ENCODE assay signal across 7 cellular contexts in the genomic region with DNA sequence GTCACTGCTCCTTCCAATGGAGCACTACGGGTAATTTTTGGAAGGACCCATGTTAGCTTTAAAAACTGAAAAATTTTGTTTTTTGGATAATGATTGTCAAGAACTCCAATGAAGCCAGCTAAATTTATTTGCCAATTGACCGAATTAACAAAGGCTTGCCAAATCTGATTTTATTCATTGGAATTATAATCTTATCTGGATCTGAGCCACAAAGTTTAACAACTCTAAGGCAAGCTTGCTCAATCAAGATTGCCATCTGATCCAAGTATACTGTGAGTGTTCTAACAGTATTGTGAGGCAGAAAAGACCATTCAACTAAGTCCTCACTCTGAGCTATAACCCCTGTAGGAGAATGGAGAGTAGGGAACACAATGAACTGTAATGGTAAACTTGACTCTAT. TPM values are rescaled to one million over a fixed set of nuclear protein-coding genes. Genes with fewer than 3 reads are reported as not detected.
"Had no signal": no experiment of that assay in that cellular context is flagged by ENCODE, and none has a peak within 500 bp of the region (broad histone marks: within the 10 kb centered on the region; RNA-seq: fewer than 3 reads in every experiment).

No MANE protein-coding gene starts in this region.

RNA-seq across cellular contexts. Expression of a gene that starts 20.3 kb away (rescaled TPM):
- total RNA-seq: activated B cell treated with CpG ODN at 0.5 μM for 24 hours; activated CD4-positive, alpha-beta memory T cell treated with anti-CD3 and anti-CD28 coated beads for 36 hours; activated naive CD4-positive, alpha-beta T cell treated with anti-CD3 and anti-CD28 coated beads for 36 hours; activated naive CD4-positive, alpha-beta T cell treated with anti-CD3 and anti-CD28 coated beads, Interleukin-2, amount 50 U/mL, for 72 hours; Right ventricle myocardium inferior; SK-MEL-5 had no signal
- polyA plus RNA-seq: IgD-negative memory B cell had no signal
